Comparison of ENCODE assay signal across 8 cellular contexts in the genomic region with DNA sequence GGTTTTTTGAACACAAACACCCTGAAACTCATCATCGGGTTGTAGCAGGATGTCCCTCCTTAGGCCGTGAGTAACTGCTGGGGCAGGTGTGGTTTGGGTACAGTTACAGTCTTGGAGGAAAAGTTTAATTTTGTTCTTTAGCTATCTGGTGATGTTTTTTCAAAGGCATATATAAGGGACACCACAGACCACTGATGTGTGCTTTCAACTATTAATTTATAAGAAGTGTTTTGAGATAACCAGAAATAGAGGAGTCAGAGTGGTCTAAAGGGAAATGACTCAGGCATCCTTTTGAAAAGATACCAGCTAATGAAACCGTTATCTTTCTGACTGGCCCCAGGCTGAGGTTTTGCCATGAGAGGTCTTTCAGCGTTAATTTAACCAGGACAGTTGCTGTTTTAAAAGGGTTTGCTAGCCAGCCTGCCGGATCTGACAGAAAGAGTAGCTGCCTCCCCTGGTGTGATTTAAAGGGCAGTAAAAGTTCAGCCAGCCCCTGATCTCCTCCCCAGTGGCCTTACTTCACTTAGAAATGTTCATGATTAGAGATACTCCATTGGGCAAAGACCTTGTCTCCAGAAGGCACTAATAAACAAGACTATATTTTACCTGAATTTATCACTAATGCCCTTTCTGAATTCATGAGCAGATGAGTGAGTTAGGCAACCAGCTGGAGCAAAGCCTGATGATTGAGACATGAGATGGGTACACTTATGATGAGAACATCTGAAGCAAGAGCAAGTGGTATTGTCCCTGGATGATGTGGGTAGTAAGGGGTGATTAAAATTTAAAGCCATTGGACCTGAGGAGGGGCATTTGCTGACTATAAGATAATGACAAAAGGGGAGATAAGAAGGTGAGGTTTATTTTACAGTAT.
A peak's percentile ranks its signal among the peaks of the same experiment; 100 is the strongest.
DNase-seq lines count a peak whose midpoint lies in the region; ATAC-seq, FAIRE-seq and TF ChIP-seq lines count a peak whose summit lies in the region.

No MANE protein-coding gene starts in this region.

- H3K4me1 Mint-ChIP-seq in CD14-positive monocyte = peaks cover 16% of the 10 kb centered on the region

- FAIRE-seq in HepG2 (lab: Jason Lieb, UNC) (no peak), urothelium cell line (lab: Jason Lieb, UNC) (no peak)

- TF ChIP-seq POLR2A in right lobe of liver (IDR thresholded peaks at IDR 0.05) (no peak), HepG2 (IDR thresholded peaks at IDR 0.05; ENCODE audit: insufficient read depth in 1 of 2, low read depth in 2 of 2, low read length in 2 of 2) (no peak)

- POLR2A ChIA-PET in HepG2 (lab: Yijun Ruan, JAX) = no interaction called here

- no peak overlapping the region for H2AFZ ChIP-seq in HepG2 (ENCODE audit: low read length)

- peaks cover 0 to 3% (median 2%) of the 10 kb centered on the region in 3 donors for H3K27me3 Mint-ChIP-seq in CD14-positive monocyte (ENCODE audit: low read depth in 3 of 3)

- H3K4me2 ChIP-seq in HepG2 (ENCODE audit: low read depth, low read length) = no peak overlapping the region

- no peaks in the 10 kb centered on the region for H3K79me2 ChIP-seq in HepG2 (ENCODE audit: insufficient read depth, low read length)

- no peaks in the 10 kb centered on the region for H3K4me1 ChIP-seq in right lobe of liver
- H3K4me1 ChIP-seq in HepG2 (ENCODE audit: insufficient read depth, low read length) = no peaks in the 10 kb centered on the region

- H3K4me3 ChIP-seq in right lobe of liver = no peak overlapping the region
- H3K4me3 ChIP-seq in HepG2 (replicated peaks in 1 of 3; ENCODE audit: insufficient read depth in 1 of 3, low read depth in 2 of 3, low read length in 3 of 3) = no peak overlapping the region
- H3K4me3 ChIP-seq in choroid plexus epithelial cell (ENCODE audit: low read depth, low read length) = no peak overlapping the region

- peak overlapping the region in 1 of 7 donors; percentile 52 for H3K27ac Mint-ChIP-seq in CD14-positive monocyte

- BruUV-seq in HepG2 (replicated peaks; lab: Mats Ljungman, UMichigan) = no TSS peak

- no peak overlapping the region for H3K9ac ChIP-seq in HepG2 (ENCODE audit: insufficient read depth, low read depth, low read length)

- H3K27me3 ChIP-seq in right lobe of liver (no peaks in the 10 kb centered on the region), HepG2 (ENCODE audit: control insufficient read depth in 1 of 2, insufficient read depth in 2 of 2, low read length in 2 of 2) (no peaks in the 10 kb centered on the region; a peak in 1 of 5 replicates)

- H3K9me3 ChIP-seq in right lobe of liver = no peaks in the 10 kb centered on the region
- no peaks in the 10 kb centered on the region for H3K9me3 ChIP-seq in HepG2 (ENCODE audit: low read length)
- no peaks in the 10 kb centered on the region for H3K9me3 ChIP-seq in KOPT-K1 (ENCODE audit: insufficient read depth, low read length, poor library complexity, severe bottlenecking)

- no peaks in the 10 kb centered on the region for H4K20me1 ChIP-seq in HepG2 (ENCODE audit: insufficient read depth, low read length)

- no peak for TF ChIP-seq RAD21 in HepG2 (CRISPR knock-in tag; IDR thresholded peaks at IDR 0.05)

- intact Hi-C loops in right lobe of liver (cut with DNase I) (no loop called here), HepG2 (cut with micrococcal nuclease; ENCODE audit: unreplicated experiment) (no loop called here), CD14-positive monocyte (cut with micrococcal nuclease) (no loop called here)

- 20% methylated on average over 4 of the region's 5 CpGs for WGBS in right lobe of liver (ENCODE audit: insufficient coverage, low coverage, low lambda C conversion rate, missing lambda C conversion rate)
- 24% methylated on average over 5 of the region's 5 CpGs for WGBS in HepG2 (ENCODE audit: low lambda C conversion rate)

- CTCF ChIA-PET in HepG2 (lab: Yijun Ruan, JAX; ENCODE audit: low intra/inter-chr PET ratio, low total read pairs) = no interaction called here

- H3K36me3 ChIP-seq in right lobe of liver (no peaks in the 10 kb centered on the region), HepG2 (replicated peaks in 1 of 2; ENCODE audit: control insufficient read depth in 1 of 2, insufficient read depth in 2 of 2, low read length in 2 of 2) (no peaks in the 10 kb centered on the region), KOPT-K1 (ENCODE audit: insufficient read depth, low read length) (no peaks in the 10 kb centered on the region)

- no peak for TF ChIP-seq EP300 in HepG2 (IDR thresholded peaks at IDR 0.05; ENCODE audit: low read depth in 2 of 2, low read length in 2 of 2)
- no peak for TF ChIP-seq EP300 in HepG2 (CRISPR knock-in tag; IDR thresholded peaks at IDR 0.05; ENCODE audit: borderline replicate concordance)

- H3K4me3 Mint-ChIP-seq in CD14-positive monocyte = no peak overlapping the region

- no peak overlapping the region for H3K27ac ChIP-seq in right lobe of liver
- H3K27ac ChIP-seq in HepG2 (ENCODE audit: extremely low read length, insufficient read depth, low read length) = no peak overlapping the region
- H3K27ac ChIP-seq in KOPT-K1 (ENCODE audit: low read depth, low read length, poor library complexity, severe bottlenecking) = peak overlapping the region; percentile 51

- ATAC-seq in right lobe of liver = peak; percentile 49 to 72 (median 63)
- no peak for ATAC-seq in HepG2

- in situ Hi-C loops in HepG2 (cut with HindIII; ENCODE audit: extremely low pct_ligation_motif_present, low pct_unique_long_range_greater_than_20kb) = no loop called here

- DNase-seq in right lobe of liver (no peak), HepG2 (ENCODE audit: low spot score) (no peak), choroid plexus epithelial cell (ENCODE audit: low read depth) (peak; percentile 77), CD14-positive monocyte (ENCODE audit: low spot score) (no peak), urothelium cell line (ENCODE audit: low spot score) (no peak), DMS153 (lab: John Stamatoyannopoulos, UW) (no peak)
- DNase-seq in stimulated activated CD4-positive, alpha-beta T cell treated with anti-CD3 and anti-CD28 coated beads, Interleukin-4, amount 100 ng/mL, for 24 hours = peak; percentile 27

- no peak for TF ChIP-seq CTCF in right lobe of liver (IDR thresholded peaks at IDR 0.05)
- TF ChIP-seq CTCF in HepG2 (CRISPR knock-in tag; IDR thresholded peaks at IDR 0.05) = no peak
- TF ChIP-seq CTCF in choroid plexus epithelial cell (conservative IDR thresholded peaks at IDR 0.05; ENCODE audit: low read depth, low read length) = no peak
- no peak for TF ChIP-seq CTCF in CD14-positive monocyte (IDR thresholded peaks at IDR 0.05)

- H3K36me3 Mint-ChIP-seq in CD14-positive monocyte = no peaks in the 10 kb centered on the region

- no peaks in the 10 kb centered on the region for H3K9me3 Mint-ChIP-seq in CD14-positive monocyte

TF ChIP-seq in HepG2, 621 proteins besides CTCF, POLR2A, EP300 and RAD21 (continues in another document):
- TF ChIP-seq, protein P1, sequence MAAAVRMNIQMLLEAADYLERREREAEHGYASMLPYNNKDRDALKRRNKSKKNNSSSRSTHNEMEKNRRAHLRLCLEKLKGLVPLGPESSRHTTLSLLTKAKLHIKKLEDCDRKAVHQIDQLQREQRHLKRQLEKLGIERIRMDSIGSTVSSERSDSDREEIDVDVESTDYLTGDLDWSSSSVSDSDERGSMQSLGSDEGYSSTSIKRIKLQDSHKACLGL (CRISPR knock-in tag; IDR thresholded peaks at IDR 0.05) = no peak
- TF ChIP-seq HMGA1 (CRISPR knock-in tag; conservative IDR thresholded peaks at IDR 0.05) = no peak
- no peak for TF ChIP-seq GABPA (IDR thresholded peaks at IDR 0.05; ENCODE audit: low read depth, low read length)
- TF ChIP-seq GABPA (CRISPR knock-in tag; IDR thresholded peaks at IDR 0.05; ENCODE audit: low read depth) = no peak
- TF ChIP-seq ZNF30 (CRISPR knock-in tag; IDR thresholded peaks at IDR 0.05) = no peak

Comparison
In these comparisons a context has a peak if more than half of its experiments do, and no peak if none do; other contexts are left out.
1. DNase-seq: peak in choroid plexus epithelial cell (single experiment) and stimulated activated CD4-positive, alpha-beta T cell treated with anti-CD3 and anti-CD28 coated beads, Interleukin-4, amount 100 ng/mL, for 24 hours (single experiment); none in right lobe of liver (0 of 3), HepG2 (single experiment), CD14-positive monocyte (single experiment), urothelium cell line (single experiment) and DMS153 (single experiment).